In the genomic region with DNA sequence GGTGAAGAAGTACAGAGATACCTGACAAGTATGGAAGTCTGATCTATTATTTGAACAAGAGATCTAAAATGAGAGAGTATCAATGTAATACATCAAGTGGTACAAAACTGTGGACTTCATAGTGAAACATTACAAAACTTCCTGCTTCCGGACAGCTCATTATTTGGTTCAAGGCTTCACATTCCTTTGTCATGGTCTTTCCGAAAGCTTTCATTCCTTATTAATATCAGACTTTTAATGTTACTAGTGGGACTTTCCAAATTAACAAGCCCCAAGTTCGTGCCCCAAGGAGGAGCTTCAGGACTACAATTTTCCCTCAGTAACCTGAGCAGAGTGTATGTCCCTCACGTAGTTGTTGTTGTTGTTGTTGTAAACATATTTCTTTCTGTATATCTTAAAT, we compare ENCODE assay signal across 9 cellular contexts. TPM values are rescaled to one million over a fixed set of nuclear protein-coding genes. Genes with fewer than 3 reads are reported as not detected.
DNase-seq lines count a peak whose midpoint lies in the region; ATAC-seq and TF ChIP-seq lines count a peak whose summit lies in the region.
"Had no signal": no experiment of that assay in that cellular context is flagged by ENCODE, and none has a peak within 500 bp of the region (broad histone marks: within the 10 kb centered on the region; RNA-seq: fewer than 3 reads in every experiment).

No MANE protein-coding gene starts in this region.

- peak overlapping the region; percentile 96 for H3K27ac ChIP-seq in left ventricle myocardium inferior (replicated peaks)
- H3K27ac ChIP-seq in VCaP = peak overlapping the region; percentile 96
- H3K27ac ChIP-seq in rectal smooth muscle tissue (ENCODE audit: low read depth, low read length) = no peak overlapping the region

- peaks cover 3% of the 10 kb centered on the region for H3K9me3 ChIP-seq in left ventricle myocardium inferior (replicated peaks)

- intact Hi-C loops in left ventricle myocardium inferior (cut with micrococcal nuclease) = no loop called here
- intact Hi-C loops in Right ventricle myocardium superior (cut with DNase I) = no loop called here
- intact Hi-C loops in left colon (cut with DNase I, micrococcal nuclease) = no loop called here

- H3K4me3 ChIP-seq in left ventricle myocardium inferior (peak overlapping the region; percentile 99), fibroblast of pulmonary artery (replicated peaks; ENCODE audit: low read depth, low read length) (peak overlapping the region; percentile 95), rectal smooth muscle tissue (ENCODE audit: low read length) (peak overlapping the region; percentile 91)

- H3K4me1 ChIP-seq in left ventricle myocardium inferior = peaks cover 89% of the 10 kb centered on the region
- H3K4me1 ChIP-seq in rectal smooth muscle tissue (ENCODE audit: control insufficient read depth, insufficient read depth, low read length) = peaks cover 4% of the 10 kb centered on the region

- DNase-seq in left ventricle myocardium inferior = no peak
- no peak for DNase-seq in Right ventricle myocardium superior
- DNase-seq in fibroblast of pulmonary artery (ENCODE audit: low read depth) = peak; percentile 72
- no peak for DNase-seq in left colon
- no peak for DNase-seq in NCI-H345 treated with DMSO at 0.1 percent for 48 hours (lab: John Stamatoyannopoulos, UW; ENCODE audit: unreplicated experiment)

- peak overlapping the region; percentile 90 for H3K9ac ChIP-seq in rectal smooth muscle tissue (ENCODE audit: low read length)

- H3K36me3 ChIP-seq in left ventricle myocardium inferior (no peaks in the 10 kb centered on the region), rectal smooth muscle tissue (ENCODE audit: control insufficient read depth, insufficient read depth, low read length) (no peaks in the 10 kb centered on the region)

- no peak for TF ChIP-seq CTCF in left ventricle myocardium inferior (IDR thresholded peaks at IDR 0.05; ENCODE audit: borderline replicate concordance)
- no peak for TF ChIP-seq CTCF in VCaP (conservative IDR thresholded peaks at IDR 0.05)
- TF ChIP-seq CTCF in fibroblast of pulmonary artery (IDR thresholded peaks at IDR 0.05; ENCODE audit: low read length, missing control alignments) = no peak

- no peaks in the 10 kb centered on the region for H3K27me3 ChIP-seq in left ventricle myocardium inferior (ENCODE audit: low read depth)
- no peaks in the 10 kb centered on the region for H3K27me3 ChIP-seq in rectal smooth muscle tissue (ENCODE audit: control insufficient read depth, insufficient read depth, low read length)

- ATAC-seq in Right ventricle myocardium superior (ENCODE audit: poor library complexity) (no peak), left colon (no peak), HG02571 (IDR thresholded peaks at IDR 0.05; ENCODE audit: unreplicated experiment) (no peak)

RNA-seq across cellular contexts. Expression of gene CHIC2, which starts 1.2 kb away (rescaled TPM):
- total RNA-seq in left ventricle myocardium inferior (9.1 TPM), Right ventricle myocardium superior (8.6 TPM), left colon (10 to 100 TPM; 19.2 to 21.2 TPM)

RNA-seq across cellular contexts. Expression of gene GSX2, which starts 36.7 kb away (rescaled TPM):
- total RNA-seq in left ventricle myocardium inferior (not detected), Right ventricle myocardium superior (not detected), left colon (not detected)
- total RNA-seq: pulmonary artery endothelial cell had no signal
